ENCODE assay signal across 24 cellular contexts in the genomic region with DNA sequence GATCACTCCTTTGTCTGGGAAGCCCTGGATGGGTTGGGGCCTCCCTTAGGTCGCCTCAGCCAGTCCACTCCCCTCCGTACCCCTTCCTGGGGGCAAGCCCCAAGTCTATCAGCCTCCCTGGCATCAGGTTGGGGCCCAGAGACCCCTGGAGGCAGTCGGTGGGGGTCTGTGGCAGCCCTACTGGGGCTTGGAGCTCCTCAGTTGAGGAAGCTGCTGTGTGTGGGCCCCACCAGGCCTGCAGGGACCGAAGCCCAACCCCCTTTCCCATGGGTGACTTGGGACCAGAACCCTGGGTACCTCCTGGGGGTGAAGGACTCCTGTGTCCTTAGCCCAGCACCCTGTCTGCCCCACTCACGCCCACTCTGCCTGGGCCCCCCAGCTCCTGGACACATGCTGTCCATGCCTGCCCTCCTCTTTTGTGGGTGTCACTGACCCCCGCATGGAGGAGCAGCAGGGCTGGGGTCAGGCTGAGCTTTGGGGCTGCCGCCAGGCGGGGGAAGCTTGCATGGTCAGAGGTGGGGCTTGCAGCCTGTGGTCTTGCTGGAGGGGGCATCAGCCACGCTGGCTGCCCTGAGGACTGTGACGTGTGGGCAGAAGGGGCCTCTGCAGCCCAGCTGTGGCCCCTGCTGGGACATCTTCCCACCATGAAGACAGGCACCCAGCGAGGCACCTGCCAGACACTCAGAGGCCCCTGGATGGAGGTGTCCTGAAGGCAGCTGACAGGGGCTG. TPM values are rescaled to one million over a fixed set of nuclear protein-coding genes. Genes with fewer than 3 reads are reported as not detected.
DNase-seq lines count a peak whose midpoint lies in the region; ATAC-seq, FAIRE-seq and TF ChIP-seq lines count a peak whose summit lies in the region.
"Had no signal": no experiment of that assay in that cellular context is flagged by ENCODE, and none has a peak within 500 bp of the region (broad histone marks: within the 10 kb centered on the region; RNA-seq: fewer than 3 reads in every experiment).

No MANE protein-coding gene starts in this region.

- H3K27ac Mint-ChIP-seq in stimulated activated naive B cell treated with anti-CD40 and anti-IgM and Interleukin-4, amounts not matched to agents 10 μg/mL and 1 μg/mL and 100 μg/mL, for 72 hours = peak overlapping the region; percentile 73

- no peak for TF ChIP-seq EP300 in HepG2 (IDR thresholded peaks at IDR 0.05; ENCODE audit: low read depth in 2 of 2, low read length in 2 of 2)
- TF ChIP-seq EP300 in HepG2 (CRISPR knock-in tag; IDR thresholded peaks at IDR 0.05; ENCODE audit: borderline replicate concordance) = no peak
- TF ChIP-seq EP300 in stomach (IDR thresholded peaks at IDR 0.05) = no peak

- POLR2A ChIA-PET in HepG2 (lab: Yijun Ruan, JAX) = interaction anchor here (1.3 kb wide), 1 partner anchor 19 kb away, joined by 3 read pairs; no protein-coding TSS in a partner anchor

- no peaks in the 10 kb centered on the region for H3K9me3 Mint-ChIP-seq in stimulated activated naive B cell treated with anti-CD40 and anti-IgM and Interleukin-4, amounts not matched to agents 10 μg/mL and 1 μg/mL and 100 μg/mL, for 72 hours

- no peak for TF ChIP-seq RAD21 in HepG2 (CRISPR knock-in tag; IDR thresholded peaks at IDR 0.05)

- no peak for FAIRE-seq in HepG2 (lab: Jason Lieb, UNC)

- in situ Hi-C loops in HepG2 (cut with HindIII; ENCODE audit: extremely low pct_ligation_motif_present, low pct_unique_long_range_greater_than_20kb) = no loop called here

- H3K4me3 ChIP-seq in HepG2 (replicated peaks in 1 of 3; ENCODE audit: insufficient read depth in 1 of 3, low read depth in 2 of 3, low read length in 3 of 3) (no peak overlapping the region), right lobe of liver (no peak overlapping the region), iPS-18c (ENCODE audit: insufficient read depth, low read depth, low read length) (peak overlapping the region; percentile 47), stomach (no peak overlapping the region)
- H3K4me3 ChIP-seq: SJSA1, uterus had no signal

- H3K36me3 Mint-ChIP-seq in stimulated activated naive B cell treated with anti-CD40 and anti-IgM and Interleukin-4, amounts not matched to agents 10 μg/mL and 1 μg/mL and 100 μg/mL, for 72 hours = peaks cover 4 to 7% of the 10 kb centered on the region in 2 donors

- no peak overlapping the region for H3K27ac ChIP-seq in HepG2 (ENCODE audit: extremely low read length, insufficient read depth, low read length)
- no peak overlapping the region for H3K27ac ChIP-seq in right lobe of liver
- no peak overlapping the region for H3K27ac ChIP-seq in stomach
- H3K27ac ChIP-seq: SJSA1, VCaP had no signal

- H3K27me3 ChIP-seq in HepG2 (ENCODE audit: control insufficient read depth in 1 of 2, insufficient read depth in 2 of 2, low read length in 2 of 2) (no peaks in the 10 kb centered on the region), right lobe of liver (no peaks in the 10 kb centered on the region), stomach (no peaks in the 10 kb centered on the region)
- H3K27me3 ChIP-seq: BE2C, SJSA1, uterus had no signal

- TF ChIP-seq CTCF in HepG2 (CRISPR knock-in tag; IDR thresholded peaks at IDR 0.05) (no peak), right lobe of liver (IDR thresholded peaks at IDR 0.05) (no peak), stomach (IDR thresholded peaks at IDR 0.05) (no peak)

- H3K79me2 ChIP-seq in HepG2 (ENCODE audit: insufficient read depth, low read length) = no peaks in the 10 kb centered on the region

- no peaks in the 10 kb centered on the region for H4K20me1 ChIP-seq in HepG2 (ENCODE audit: insufficient read depth, low read length)

- H3K9me3 ChIP-seq in HepG2 (ENCODE audit: low read length) = no peaks in the 10 kb centered on the region
- no peaks in the 10 kb centered on the region for H3K9me3 ChIP-seq in right lobe of liver
- H3K9me3 ChIP-seq in iPS-18c (ENCODE audit: control insufficient read depth, insufficient read depth, low read length) = no peaks in the 10 kb centered on the region
- no peaks in the 10 kb centered on the region for H3K9me3 ChIP-seq in stomach
- H3K9me3 ChIP-seq: BE2C, SJSA1, uterus had no signal

- H3K4me1 ChIP-seq in HepG2 (ENCODE audit: insufficient read depth, low read length) (no peaks in the 10 kb centered on the region), right lobe of liver (no peaks in the 10 kb centered on the region), stomach (peaks cover 11 to 35% (median 31%) of the 10 kb centered on the region in 4 donors)
- H3K4me1 ChIP-seq: SJSA1, uterus had no signal

- 100% methylated on average over 3 of the region's 11 CpGs for WGBS in HepG2 (ENCODE audit: low lambda C conversion rate)
- no CpG with 5 or more reads among the region's 11 CpGs for WGBS in right lobe of liver (ENCODE audit: insufficient coverage, low coverage, low lambda C conversion rate, missing lambda C conversion rate)
- WGBS in stomach, 5 donors = 68 to 76% (median 75%) methylated on average over 5 to 11 of the region's 11 CpGs

- no TSS peak for BruUV-seq in HepG2 (replicated peaks; lab: Mats Ljungman, UMichigan)

- CTCF ChIA-PET in HepG2 (lab: Yijun Ruan, JAX; ENCODE audit: low intra/inter-chr PET ratio, low total read pairs) = no interaction called here

- H3K36me3 ChIP-seq in HepG2 (replicated peaks in 1 of 2; ENCODE audit: control insufficient read depth in 1 of 2, insufficient read depth in 2 of 2, low read length in 2 of 2) = peaks cover 0 to 3% of the 10 kb centered on the region in 2 experiments; a peak in 2 of 5 replicates
- no peaks in the 10 kb centered on the region for H3K36me3 ChIP-seq in right lobe of liver
- peaks cover 3 to 62% (median 49%) of the 10 kb centered on the region in 4 donors for H3K36me3 ChIP-seq in stomach
- H3K36me3 ChIP-seq: BE2C, uterus had no signal

- H3K4me3 Mint-ChIP-seq in stimulated activated naive B cell treated with anti-CD40 and anti-IgM and Interleukin-4, amounts not matched to agents 10 μg/mL and 1 μg/mL and 100 μg/mL, for 72 hours = no peak overlapping the region

- TF ChIP-seq POLR2A in HepG2 (IDR thresholded peaks at IDR 0.05; ENCODE audit: insufficient read depth in 1 of 2, low read depth in 2 of 2, low read length in 2 of 2) = no peak
- no peak for TF ChIP-seq POLR2A in right lobe of liver (IDR thresholded peaks at IDR 0.05)
- no peak for TF ChIP-seq POLR2A in stomach (IDR thresholded peaks at IDR 0.05)

- DNase-seq in HepG2 (ENCODE audit: low spot score) (no peak), right lobe of liver (no peak), KG1 (lab: John Stamatoyannopoulos, UW) (no peak), stomach (no peak)
- no peak for DNase-seq in stimulated activated naive B cell treated with anti-CD40 and anti-IgM and Interleukin-4, amounts not matched to agents 10 μg/mL and 1 μg/mL and 100 μg/mL, for 72 hours
- DNase-seq: activated CD4-positive, alpha-beta T cell treated with anti-CD3 and anti-CD28 coated beads, Interleukin-2, amount 50 U/mL, for 48 hours; activated T-cell treated with anti-CD3 and anti-CD28 coated beads for 4 hours; amniotic stem cell; BE2C; central memory CD4-positive, alpha-beta T cell; foreskin melanocyte; left colon; NCI-H1436; NCI-H2171 treated with DMSO at 0.1 percent for 48 hours; NCI-H526 treated with DMSO at 0.1 percent for 48 hours; OCI-M1; substantia nigra; T-helper 2 cell; uterus had no signal

- intact Hi-C loops in HepG2 (cut with micrococcal nuclease; ENCODE audit: unreplicated experiment) (no loop called here), right lobe of liver (cut with DNase I) (no loop called here), stomach (cut with DNase I; ENCODE audit: low total_unique reads) (no loop called here)

- no peak overlapping the region for H2AFZ ChIP-seq in HepG2 (ENCODE audit: low read length)

- peaks cover 0 to 3% of the 10 kb centered on the region in 2 donors for H3K4me1 Mint-ChIP-seq in stimulated activated naive B cell treated with anti-CD40 and anti-IgM and Interleukin-4, amounts not matched to agents 10 μg/mL and 1 μg/mL and 100 μg/mL, for 72 hours

- H3K4me2 ChIP-seq in HepG2 (ENCODE audit: low read depth, low read length) = no peak overlapping the region

- H3K9ac ChIP-seq in HepG2 (ENCODE audit: insufficient read depth, low read depth, low read length) = no peak overlapping the region

- no peak for ATAC-seq in HepG2
- no peak for ATAC-seq in right lobe of liver
- no peak for ATAC-seq in stimulated activated naive B cell treated with anti-CD40 and anti-IgM and Interleukin-4, amounts not matched to agents 10 μg/mL and 1 μg/mL and 100 μg/mL, for 72 hours (replicated peaks)
- ATAC-seq: left colon had no signal

- no peaks in the 10 kb centered on the region for H3K27me3 Mint-ChIP-seq in stimulated activated naive B cell treated with anti-CD40 and anti-IgM and Interleukin-4, amounts not matched to agents 10 μg/mL and 1 μg/mL and 100 μg/mL, for 72 hours

RNA-seq across cellular contexts. Expression of gene TSPAN4, which starts 20.9 kb away (rescaled TPM):
- total RNA-seq in HepG2 (2016; rRNA removed; fragmentation: Illumina TruSeq; extraction: Trizol) = 13.2 and 31.7 TPM in 2 replicates
- total RNA-seq in HepG2 (2016; cell fraction: cytosol; rRNA removed; fragmentation: Illumina TruSeq; extraction: Trizol; ENCODE audit: low read depth) = 8.9 and 10.0 TPM in 2 replicates
- 12.0 and 31.8 TPM in 2 replicates for total RNA-seq in HepG2 (2016; cell fraction: insoluble cytoplasmic fraction; rRNA removed; fragmentation: Illumina TruSeq; extraction: Trizol)
- total RNA-seq in HepG2 (2016; cell fraction: membrane; rRNA removed; fragmentation: Illumina TruSeq; extraction: Trizol) = 11.0 and 13.5 TPM in 2 replicates
- 26.1 and 32.6 TPM in 2 replicates for total RNA-seq in HepG2 (2016; cell fraction: nucleus; rRNA removed; fragmentation: Illumina TruSeq; extraction: Trizol)
- 68.3 and 88.5 TPM in 2 replicates for polyA plus RNA-seq in HepG2 (2011; rRNA removed)
- 60.2 and 113 TPM in 2 replicates for polyA plus RNA-seq in HepG2 (2011; cell fraction: cytosol; rRNA removed)
- polyA plus RNA-seq in HepG2 (2011; cell fraction: nucleus; rRNA removed) = 232 and 327 TPM in 2 replicates
- polyA plus RNA-seq in HepG2 (2012) = 22.7 and 28.5 TPM in 2 replicates
- 10.4 TPM in 2 replicates for polyA plus RNA-seq in HepG2 (2016; cell fraction: cytosol; fragmentation: Illumina TruSeq; extraction: Trizol; ENCODE audit: low read depth)
- 11.8 and 12.7 TPM in 2 replicates for polyA plus RNA-seq in HepG2 (2016; cell fraction: insoluble cytoplasmic fraction; fragmentation: Illumina TruSeq; extraction: Trizol; ENCODE audit: low read depth)
- polyA plus RNA-seq in HepG2 (2016; cell fraction: membrane; fragmentation: Illumina TruSeq; extraction: Trizol; ENCODE audit: low read depth) = 8.5 and 12.0 TPM in 2 replicates
- polyA plus RNA-seq in HepG2 (2016; cell fraction: nucleus; fragmentation: Illumina TruSeq; extraction: Trizol; ENCODE audit: insufficient read depth, low read depth) = 59.4 and 62.8 TPM in 2 replicates
- 59.6 and 124 TPM in 2 replicates for polyA minus RNA-seq in HepG2 (2011; rRNA and poly(A)+ RNA removed; ENCODE audit: low replicate concordance)
- 24.9 and 25.9 TPM in 2 replicates for polyA minus RNA-seq in HepG2 (2011; cell fraction: cytosol; rRNA and poly(A)+ RNA removed)
- 16.4 and 16.9 TPM in 2 replicates for polyA minus RNA-seq in HepG2 (2011; cell fraction: nucleus; rRNA and poly(A)+ RNA removed)
- total RNA-seq in right lobe of liver = 10 to 100 TPM; 14.9 to 80.6 (median 30.5) TPM
- total RNA-seq in stomach = 100 to 1,000 TPM in 1 of 5 donors, 10 to 100 TPM in 4; 20.5 to 116 (median 29.7) TPM
- 10 to 100 TPM; 10.5 to 29.8 (median 26.4) TPM for polyA plus RNA-seq in stomach

RNA-seq across cellular contexts. Expression of gene POLR2L, which starts 21.2 kb away (rescaled TPM):
- 114 and 146 TPM in 2 replicates for total RNA-seq in HepG2 (2016; rRNA removed; fragmentation: Illumina TruSeq; extraction: Trizol)
- total RNA-seq in HepG2 (2016; cell fraction: cytosol; rRNA removed; fragmentation: Illumina TruSeq; extraction: Trizol; ENCODE audit: low read depth) = 37.0 and 48.5 TPM in 2 replicates
- 113 and 136 TPM in 2 replicates for total RNA-seq in HepG2 (2016; cell fraction: insoluble cytoplasmic fraction; rRNA removed; fragmentation: Illumina TruSeq; extraction: Trizol)
- total RNA-seq in HepG2 (2016; cell fraction: membrane; rRNA removed; fragmentation: Illumina TruSeq; extraction: Trizol) = 68.6 and 79.8 TPM in 2 replicates
- 34.9 and 39.5 TPM in 2 replicates for total RNA-seq in HepG2 (2016; cell fraction: nucleus; rRNA removed; fragmentation: Illumina TruSeq; extraction: Trizol)
- polyA plus RNA-seq in HepG2 (2011; rRNA removed) = 104 and 115 TPM in 2 replicates
- polyA plus RNA-seq in HepG2 (2011; cell fraction: cytosol; rRNA removed) = 35.1 and 78.0 TPM in 2 replicates
- 44.7 and 47.4 TPM in 2 replicates for polyA plus RNA-seq in HepG2 (2011; cell fraction: nucleus; rRNA removed)
- polyA plus RNA-seq in HepG2 (2012) = 57.4 and 93.8 TPM in 2 replicates
- 58.6 and 89.5 TPM in 2 replicates for polyA plus RNA-seq in HepG2 (2016; cell fraction: cytosol; fragmentation: Illumina TruSeq; extraction: Trizol; ENCODE audit: low read depth)
- polyA plus RNA-seq in HepG2 (2016; cell fraction: insoluble cytoplasmic fraction; fragmentation: Illumina TruSeq; extraction: Trizol; ENCODE audit: low read depth) = 221 and 225 TPM in 2 replicates
- 90.2 and 102 TPM in 2 replicates for polyA plus RNA-seq in HepG2 (2016; cell fraction: membrane; fragmentation: Illumina TruSeq; extraction: Trizol; ENCODE audit: low read depth)
- polyA plus RNA-seq in HepG2 (2016; cell fraction: nucleus; fragmentation: Illumina TruSeq; extraction: Trizol; ENCODE audit: insufficient read depth, low read depth) = 84.0 and 90.2 TPM in 2 replicates
- 129 and 143 TPM in 2 replicates for polyA minus RNA-seq in HepG2 (2011; rRNA and poly(A)+ RNA removed; ENCODE audit: low replicate concordance)
- 35.6 and 37.0 TPM in 2 replicates for polyA minus RNA-seq in HepG2 (2011; cell fraction: cytosol; rRNA and poly(A)+ RNA removed)
- polyA minus RNA-seq in HepG2 (2011; cell fraction: nucleus; rRNA and poly(A)+ RNA removed) = 27.3 and 33.1 TPM in 2 replicates
- 10 to 100 TPM; 34.5 to 88.1 (median 72.9) TPM for total RNA-seq in right lobe of liver
- total RNA-seq in stomach = 100 to 1,000 TPM in 1 of 5 donors, 10 to 100 TPM in 4; 13.8 to 407 (median 63.4) TPM
- polyA plus RNA-seq in stomach = 100 to 1,000 TPM; 130 to 160 (median 152) TPM

RNA-seq across cellular contexts. Expression of gene CD151, which starts 30.8 kb away (rescaled TPM):
- total RNA-seq in HepG2 (2016; rRNA removed; fragmentation: Illumina TruSeq; extraction: Trizol) (54.0 and 125 TPM in 2 replicates), right lobe of liver (100 to 1,000 TPM in 5 of 6 experiments, 10 to 100 TPM in 1; 70.8 to 156 (median 135) TPM), stomach (100 to 1,000 TPM; 103 to 293 (median 157) TPM)
- 31.5 and 37.4 TPM in 2 replicates for total RNA-seq in HepG2 (2016; cell fraction: cytosol; rRNA removed; fragmentation: Illumina TruSeq; extraction: Trizol; ENCODE audit: low read depth)
- 60.0 and 126 TPM in 2 replicates for total RNA-seq in HepG2 (2016; cell fraction: insoluble cytoplasmic fraction; rRNA removed; fragmentation: Illumina TruSeq; extraction: Trizol)
- 34.7 and 43.1 TPM in 2 replicates for total RNA-seq in HepG2 (2016; cell fraction: membrane; rRNA removed; fragmentation: Illumina TruSeq; extraction: Trizol)
- 93.4 and 110 TPM in 2 replicates for total RNA-seq in HepG2 (2016; cell fraction: nucleus; rRNA removed; fragmentation: Illumina TruSeq; extraction: Trizol)
- polyA plus RNA-seq in HepG2 (2011; rRNA removed) (197 and 287 TPM in 2 replicates), stomach (100 to 1,000 TPM in 2 of 3 donors, 10 to 100 TPM in 1; 66.7 to 262 (median 206) TPM)
- 200 and 252 TPM in 2 replicates for polyA plus RNA-seq in HepG2 (2011; cell fraction: cytosol; rRNA removed)
- polyA plus RNA-seq in HepG2 (2011; cell fraction: nucleus; rRNA removed) = 375 and 396 TPM in 2 replicates
- polyA plus RNA-seq in HepG2 (2012) = 93.8 and 141 TPM in 2 replicates
- polyA plus RNA-seq in HepG2 (2016; cell fraction: cytosol; fragmentation: Illumina TruSeq; extraction: Trizol; ENCODE audit: low read depth) = 36.4 and 45.9 TPM in 2 replicates
- 54.8 and 63.7 TPM in 2 replicates for polyA plus RNA-seq in HepG2 (2016; cell fraction: insoluble cytoplasmic fraction; fragmentation: Illumina TruSeq; extraction: Trizol; ENCODE audit: low read depth)
- polyA plus RNA-seq in HepG2 (2016; cell fraction: membrane; fragmentation: Illumina TruSeq; extraction: Trizol; ENCODE audit: low read depth) = 41.9 and 45.5 TPM in 2 replicates
- polyA plus RNA-seq in HepG2 (2016; cell fraction: nucleus; fragmentation: Illumina TruSeq; extraction: Trizol; ENCODE audit: insufficient read depth, low read depth) = 208 and 218 TPM in 2 replicates
- polyA minus RNA-seq in HepG2 (2011; rRNA and poly(A)+ RNA removed; ENCODE audit: low replicate concordance) = 312 and 492 TPM in 2 replicates
- 90.0 and 90.8 TPM in 2 replicates for polyA minus RNA-seq in HepG2 (2011; cell fraction: cytosol; rRNA and poly(A)+ RNA removed)
- 60.9 and 80.8 TPM in 2 replicates for polyA minus RNA-seq in HepG2 (2011; cell fraction: nucleus; rRNA and poly(A)+ RNA removed)

RNA-seq across cellular contexts. Expression of gene CRACR2B, which starts 35.8 kb away (rescaled TPM):
- 8.9 and 14.9 TPM in 2 replicates for total RNA-seq in HepG2 (2016; rRNA removed; fragmentation: Illumina TruSeq; extraction: Trizol)
- total RNA-seq in HepG2 (2016; cell fraction: cytosol; rRNA removed; fragmentation: Illumina TruSeq; extraction: Trizol; ENCODE audit: low read depth) = 5.5 and 5.9 TPM in 2 replicates
- total RNA-seq in HepG2 (2016; cell fraction: insoluble cytoplasmic fraction; rRNA removed; fragmentation: Illumina TruSeq; extraction: Trizol) = 8.5 and 12.6 TPM in 2 replicates
- total RNA-seq in HepG2 (2016; cell fraction: membrane; rRNA removed; fragmentation: Illumina TruSeq; extraction: Trizol) = 6.6 and 10.0 TPM in 2 replicates
- 10.8 and 16.7 TPM in 2 replicates for total RNA-seq in HepG2 (2016; cell fraction: nucleus; rRNA removed; fragmentation: Illumina TruSeq; extraction: Trizol)
- polyA plus RNA-seq in HepG2 (2011; rRNA removed) = 21.0 and 27.7 TPM in 2 replicates
- 9.8 and 16.5 TPM in 2 replicates for polyA plus RNA-seq in HepG2 (2011; cell fraction: cytosol; rRNA removed)
- polyA plus RNA-seq in HepG2 (2011; cell fraction: nucleus; rRNA removed) = 278 and 343 TPM in 2 replicates
- 10.5 and 14.8 TPM in 2 replicates for polyA plus RNA-seq in HepG2 (2012)
- 8.3 and 10.9 TPM in 2 replicates for polyA plus RNA-seq in HepG2 (2016; cell fraction: cytosol; fragmentation: Illumina TruSeq; extraction: Trizol; ENCODE audit: low read depth)
- 14.8 and 17.4 TPM in 2 replicates for polyA plus RNA-seq in HepG2 (2016; cell fraction: insoluble cytoplasmic fraction; fragmentation: Illumina TruSeq; extraction: Trizol; ENCODE audit: low read depth)
- polyA plus RNA-seq in HepG2 (2016; cell fraction: membrane; fragmentation: Illumina TruSeq; extraction: Trizol; ENCODE audit: low read depth) = 11.2 and 14.5 TPM in 2 replicates
- 48.6 and 55.2 TPM in 2 replicates for polyA plus RNA-seq in HepG2 (2016; cell fraction: nucleus; fragmentation: Illumina TruSeq; extraction: Trizol; ENCODE audit: insufficient read depth, low read depth)
- 3.4 and 13.9 TPM in 2 replicates for polyA minus RNA-seq in HepG2 (2011; rRNA and poly(A)+ RNA removed; ENCODE audit: low replicate concordance)
- 7.5 and 8.4 TPM in 2 replicates for polyA minus RNA-seq in HepG2 (2011; cell fraction: cytosol; rRNA and poly(A)+ RNA removed)
- 22.7 and 23.2 TPM in 2 replicates for polyA minus RNA-seq in HepG2 (2011; cell fraction: nucleus; rRNA and poly(A)+ RNA removed)
- total RNA-seq in right lobe of liver = 1 to 10 TPM; 2.2 to 4.0 (median 3.1) TPM
- total RNA-seq in stomach = 100 to 1,000 TPM in 4 of 5 donors, 10 to 100 TPM in 1; 12.7 to 556 (median 165) TPM
- 100 to 1,000 TPM; 105 to 133 (median 119) TPM for polyA plus RNA-seq in stomach
- total RNA-seq: A172, HT1080, SJSA1 had no signal

RNA-seq across cellular contexts. Expression of gene PNPLA2, which starts 44.8 kb away (rescaled TPM):
- total RNA-seq in HepG2 (2016; rRNA removed; fragmentation: Illumina TruSeq; extraction: Trizol) = 4.8 and 10.5 TPM in 2 replicates
- total RNA-seq in HepG2 (2016; cell fraction: cytosol; rRNA removed; fragmentation: Illumina TruSeq; extraction: Trizol; ENCODE audit: low read depth) = 3.8 and 4.1 TPM in 2 replicates
- total RNA-seq in HepG2 (2016; cell fraction: insoluble cytoplasmic fraction; rRNA removed; fragmentation: Illumina TruSeq; extraction: Trizol) = 4.0 and 11.4 TPM in 2 replicates
- total RNA-seq in HepG2 (2016; cell fraction: membrane; rRNA removed; fragmentation: Illumina TruSeq; extraction: Trizol) = 4.4 and 5.4 TPM in 2 replicates
- 17.2 and 23.5 TPM in 2 replicates for total RNA-seq in HepG2 (2016; cell fraction: nucleus; rRNA removed; fragmentation: Illumina TruSeq; extraction: Trizol)
- 43.2 and 58.1 TPM in 2 replicates for polyA plus RNA-seq in HepG2 (2011; rRNA removed)
- polyA plus RNA-seq in HepG2 (2011; cell fraction: cytosol; rRNA removed) = 7.3 and 12.8 TPM in 2 replicates
- polyA plus RNA-seq in HepG2 (2011; cell fraction: nucleus; rRNA removed) = 830 and 954 TPM in 2 replicates
- 70.1 and 82.8 TPM in 2 replicates for polyA plus RNA-seq in HepG2 (2012)
- polyA plus RNA-seq in HepG2 (2016; cell fraction: cytosol; fragmentation: Illumina TruSeq; extraction: Trizol; ENCODE audit: low read depth) = 4.8 and 6.6 TPM in 2 replicates
- polyA plus RNA-seq in HepG2 (2016; cell fraction: insoluble cytoplasmic fraction; fragmentation: Illumina TruSeq; extraction: Trizol; ENCODE audit: low read depth) = 14.6 and 20.2 TPM in 2 replicates
- polyA plus RNA-seq in HepG2 (2016; cell fraction: membrane; fragmentation: Illumina TruSeq; extraction: Trizol; ENCODE audit: low read depth) = 7.5 and 10.2 TPM in 2 replicates
- 77.9 and 79.1 TPM in 2 replicates for polyA plus RNA-seq in HepG2 (2016; cell fraction: nucleus; fragmentation: Illumina TruSeq; extraction: Trizol; ENCODE audit: insufficient read depth, low read depth)
- 60.4 and 150 TPM in 2 replicates for polyA minus RNA-seq in HepG2 (2011; rRNA and poly(A)+ RNA removed; ENCODE audit: low replicate concordance)
- polyA minus RNA-seq in HepG2 (2011; cell fraction: cytosol; rRNA and poly(A)+ RNA removed) = 24.0 and 31.5 TPM in 2 replicates
- polyA minus RNA-seq in HepG2 (2011; cell fraction: nucleus; rRNA and poly(A)+ RNA removed) = 135 and 151 TPM in 2 replicates
- 10 to 100 TPM; 33.2 to 97.1 (median 69.6) TPM for total RNA-seq in right lobe of liver
- total RNA-seq in stomach = 100 to 1,000 TPM in 3 of 5 donors, 10 to 100 TPM in 2; 33.4 to 385 (median 139) TPM
- polyA plus RNA-seq in stomach = 10 to 100 TPM; 41.7 to 85.1 (median 77.8) TPM
